In genomic region chr5:157571357-157571827, GRCh38 we compare ENCODE assay signal across 8 cellular contexts. TPM values are rescaled to one million over a fixed set of nuclear protein-coding genes. Genes with fewer than 3 reads are reported as not detected.
A peak's percentile ranks its signal among the peaks of the same experiment; 100 is the strongest.
DNase-seq lines count a peak whose midpoint lies in the region; ATAC-seq and TF ChIP-seq lines count a peak whose summit lies in the region.

No MANE protein-coding gene starts in this region.

- H3K4me1 Mint-ChIP-seq in neural crest cell, result peaks cover 27% of the 10 kb centered on the region

- H3K4me3 ChIP-seq in AG04450 (ENCODE audit: low read depth, low read length) (peak overlapping the region; percentile 17; the same call in 1 of the 2 replicates), colonic mucosa (no peak overlapping the region)

- no peaks in the 10 kb centered on the region for H3K36me3 Mint-ChIP-seq in neural crest cell (ENCODE audit: low read depth)

- no peaks in the 10 kb centered on the region for H3K36me3 ChIP-seq in colonic mucosa

- H3K4me1 ChIP-seq in colonic mucosa, result no peaks in the 10 kb centered on the region

- no peaks in the 10 kb centered on the region for H3K9me3 Mint-ChIP-seq in neural crest cell

- ATAC-seq in GM18873 (IDR thresholded peaks at IDR 0.05; ENCODE audit: low FRiP score, unreplicated experiment), result peak; percentile 98
- peak; percentile 77 for ATAC-seq in HG03039 (IDR thresholded peaks at IDR 0.05; ENCODE audit: unreplicated experiment)

- peak overlapping the region in 1 of 2 donors; percentile 13 for H3K9ac ChIP-seq in colonic mucosa (ENCODE audit: low read depth in 2 of 2, low read length in 2 of 2)

- DNase-seq in AG04450 (ENCODE audit: low read depth, low spot score) (no peak), RPMI8226 (peak; percentile 81), colonic mucosa (no peak), neural crest cell (ENCODE audit: low read depth, low spot score) (no peak), NCI-H526 (lab: John Stamatoyannopoulos, UW) (no peak), cerebellar cortex (ENCODE audit: low spot score) (no peak)

- H3K27me3 Mint-ChIP-seq in neural crest cell (ENCODE audit: low read depth), result peaks cover 24% of the 10 kb centered on the region

- TF ChIP-seq CTCF in AG04450 (IDR thresholded peaks at IDR 0.05; ENCODE audit: low read depth, low read length) (no peak), colonic mucosa (IDR thresholded peaks at IDR 0.05) (no peak), neural crest cell (conservative IDR thresholded peaks at IDR 0.05) (no peak)

- POLR2A ChIA-PET in AG04450 (lab: Yijun Ruan, JAX), result interaction anchor here (1.4 to 2.0 kb wide), 4 partner anchors 8 to 60 kb away, joined by 4 to 6 read pairs (median 4); no protein-coding TSS in a partner anchor

- intact Hi-C loops in colonic mucosa (cut with DNase I), result no loop called here

- H3K9me3 ChIP-seq in AG04450 (ENCODE audit: control insufficient read depth, insufficient read depth, low read length), result no peaks in the 10 kb centered on the region; the same call in 1 of the 2 replicates
- H3K9me3 ChIP-seq in colonic mucosa, result no peaks in the 10 kb centered on the region

- CTCF ChIA-PET in AG04450 (lab: Charles Lee), result interaction anchor here (0.6 kb wide), 1 partner anchor 184 kb away, joined by 4 read pairs; no protein-coding TSS in a partner anchor

- H3K4me3 Mint-ChIP-seq in neural crest cell, result peak overlapping the region; percentile 54

- no peak overlapping the region for H3K27ac Mint-ChIP-seq in neural crest cell (ENCODE audit: unreplicated experiment)

- peak overlapping the region; percentile 87 for H3K27ac ChIP-seq in AG04450 (ENCODE audit: low read depth, low read length)
- peak overlapping the region; percentile 39 for H3K27ac ChIP-seq in colonic mucosa

- H3K27me3 ChIP-seq in AG04450 (ENCODE audit: control insufficient read depth, insufficient read depth, low read length), result no peaks in the 10 kb centered on the region
- no peaks in the 10 kb centered on the region for H3K27me3 ChIP-seq in colonic mucosa

RNA-seq across cellular contexts. Expression of gene ADAM19, which starts 4.2 kb away (rescaled TPM):
- polyA plus RNA-seq in AG04450 (2011; rRNA removed), result 44.7 and 52.4 TPM in 2 replicates
- 95.8 and 112 TPM in 2 replicates for polyA minus RNA-seq in AG04450 (2011; rRNA and poly(A)+ RNA removed)
- 10 to 100 TPM in 1 of 2 donors, 1 to 10 TPM in 1; 2.9 to 12.8 TPM for total RNA-seq in colonic mucosa
- total RNA-seq in neural crest cell, result 9.1 and 11.3 TPM in 2 replicates
